11 cellular contexts compared by ENCODE assay signal in genomic region chr4:15182600-15183222, GRCh38.
DNase-seq lines count a peak whose midpoint lies in the region; ATAC-seq and TF ChIP-seq lines count a peak whose summit lies in the region.
"Had no signal": no experiment of that assay in that cellular context is flagged by ENCODE, and none has a peak within 500 bp of the region (broad histone marks: within the 10 kb centered on the region; RNA-seq: fewer than 3 reads in every experiment).

No MANE protein-coding gene starts in this region.

- H3K4me3 ChIP-seq in RWPE2 (ENCODE audit: severe bottlenecking) (no peak overlapping the region), fibroblast of villous mesenchyme (ENCODE audit: low read depth, low read length) (no peak overlapping the region), MG63 (no peak overlapping the region)
- H3K4me3 ChIP-seq: prostate gland had no signal

- ATAC-seq in GM18499 (IDR thresholded peaks at IDR 0.05; ENCODE audit: insufficient read depth, unreplicated experiment) (peak; percentile 78), GM21723 (IDR thresholded peaks at IDR 0.05; ENCODE audit: unreplicated experiment) (peak; percentile 57), RWPE2 (ENCODE audit: low read depth) (peak; percentile 82)

- H3K9me3 ChIP-seq in RWPE2 (ENCODE audit: severe bottlenecking) (no peaks in the 10 kb centered on the region), MG63 (no peaks in the 10 kb centered on the region)
- H3K9me3 ChIP-seq: prostate gland had no signal

- H3K36me3 ChIP-seq in RWPE2 (ENCODE audit: low read depth) (no peaks in the 10 kb centered on the region), MG63 (no peaks in the 10 kb centered on the region)
- H3K36me3 ChIP-seq: prostate gland had no signal

- TF ChIP-seq CTCF in RWPE2 (IDR thresholded peaks at IDR 0.05; ENCODE audit: poor library complexity, severe bottlenecking) (no peak), fibroblast of villous mesenchyme (IDR thresholded peaks at IDR 0.05; ENCODE audit: insufficient read depth, low read depth, low read length) (no peak)

- no peaks in the 10 kb centered on the region for H3K27me3 ChIP-seq in RWPE2 (ENCODE audit: insufficient read depth, poor library complexity, severe bottlenecking)
- H3K27me3 ChIP-seq in MG63 = no peaks in the 10 kb centered on the region

- no peak overlapping the region for H3K27ac ChIP-seq in RWPE2 (ENCODE audit: poor library complexity, severe bottlenecking)
- H3K27ac ChIP-seq: prostate gland had no signal

- peaks cover 11% of the 10 kb centered on the region for H3K4me1 ChIP-seq in RWPE2 (ENCODE audit: insufficient read depth, poor library complexity, severe bottlenecking)
- H3K4me1 ChIP-seq: prostate gland had no signal

- DNase-seq in RWPE2 (ENCODE audit: low spot score) (no peak), fibroblast of villous mesenchyme (ENCODE audit: low read depth) (peak; percentile 52), LoVo (ENCODE audit: low spot score) (no peak), NCI-H1694 treated with DMSO at 0.1 percent for 48 hours (lab: John Stamatoyannopoulos, UW) (no peak), MG63 (no peak), retina (no peak)
- DNase-seq: NCI-H1930, Right ventricle myocardium superior had no signal
